ENCODE assay signal across 23 cellular contexts in the genomic region with DNA sequence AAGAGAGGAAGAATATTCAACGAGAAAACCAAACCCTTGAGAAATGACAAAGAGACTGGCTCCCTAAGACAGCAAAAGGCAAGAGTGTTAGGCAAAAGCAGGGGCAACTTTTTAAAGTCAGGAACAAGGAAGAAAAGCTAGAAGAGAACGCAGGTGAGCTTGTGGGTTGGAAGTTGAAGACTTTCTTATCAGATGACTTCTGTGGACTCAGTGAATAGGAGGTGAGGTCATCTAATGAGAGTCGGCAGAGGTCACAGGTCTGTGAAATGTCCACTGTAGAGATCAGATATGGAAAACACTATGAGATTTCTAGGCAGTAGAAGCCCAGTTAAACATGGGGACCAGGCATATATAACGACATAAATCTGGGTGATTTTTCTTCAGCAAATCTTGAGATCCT.
"Had no signal": no experiment of that assay in that cellular context is flagged by ENCODE, and none has a peak within 500 bp of the region (broad histone marks: within the 10 kb centered on the region; RNA-seq: fewer than 3 reads in every experiment).

No MANE protein-coding gene starts in this region.

- DNase-seq: Karpas-422, KG1, MG63, NCI-H1105, NCI-H1417, NCI-H146, NCI-H1694 treated with DMSO at 0.1 percent for 48 hours, NCI-H1930, NCI-H2081, NCI-H2107, NCI-H226, NCI-H446, NCI-H510A, NCI-H524 treated with DMSO at 0.1 percent for 48 hours, NCI-H69, NCI-H774, SHP77, SK-N-SH, SW 1271, T-cell had no signal

- FAIRE-seq: HepG2 had no signal

- H3K9me3 ChIP-seq: SK-N-SH had no signal

- H3K9ac ChIP-seq: SK-N-SH had no signal

- H3K27me3 ChIP-seq: MG63 had no signal

- H3K27ac ChIP-seq: RWPE1 had no signal

- ATAC-seq: HepG2, Panc1, T-cell had no signal

- H3K4me3 ChIP-seq: MG63 had no signal

- H3K4me2 ChIP-seq: SK-N-SH had no signal

- H3K36me3 ChIP-seq: MG63 had no signal
